25 cellular contexts compared by ENCODE assay signal in the genomic region with DNA sequence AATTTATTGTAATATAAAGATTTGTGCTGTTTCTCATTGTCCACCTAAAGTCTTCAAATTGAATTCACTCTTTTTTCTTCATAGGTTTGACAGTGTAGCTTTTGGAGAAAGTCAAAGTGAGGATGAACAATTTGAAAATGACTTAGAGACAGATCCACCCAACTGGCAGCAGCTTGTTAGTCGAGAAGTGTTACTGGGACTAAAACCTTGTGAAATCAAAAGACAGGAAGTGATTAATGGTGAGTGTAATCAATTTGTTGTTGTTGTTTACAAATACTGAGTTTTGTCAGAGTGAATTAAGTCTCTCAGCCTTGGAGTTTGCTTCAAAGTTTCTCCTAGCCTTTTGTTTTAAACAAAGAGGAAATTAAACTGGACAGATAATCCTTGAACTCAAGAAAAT. TPM values are rescaled to one million over a fixed set of nuclear protein-coding genes. Genes with fewer than 3 reads are reported as not detected.
DNase-seq lines count a peak whose midpoint lies in the region; ATAC-seq, FAIRE-seq and TF ChIP-seq lines count a peak whose summit lies in the region.
"Had no signal": no experiment of that assay in that cellular context is flagged by ENCODE, and none has a peak within 500 bp of the region (broad histone marks: within the 10 kb centered on the region; RNA-seq: fewer than 3 reads in every experiment).

No MANE protein-coding gene starts in this region.

- DNase-seq in GM12892 (ENCODE audit: insufficient read length) (no peak), bronchial epithelial cell (ENCODE audit: low read depth) (peak; percentile 57), fibroblast of villous mesenchyme (ENCODE audit: low read depth) (peak; percentile 17), anterior cingulate cortex (lab: John Stamatoyannopoulos, UW) (no peak)
- DNase-seq in activated T-cell treated with anti-CD3 and anti-CD28 coated beads, Interleukin-2, amount 50 U/mL, for 24 hours: no peak
- DNase-seq: Calu3, DMS79 treated with DMSO at 0.1 percent for 48 hours, IMR-90, KG1, NCI-H1048, NCI-H1436, NCI-H187, NCI-H2081 treated with DMSO at 0.1 percent for 48 hours, NCI-H2171, NCI-H226, NCI-H510A, NCI-H69, Peyer's patch, SIG-M5 had no signal

- ATAC-seq in HG03159 (IDR thresholded peaks at IDR 0.05; ENCODE audit: unreplicated experiment) (no peak), HG02763 (IDR thresholded peaks at IDR 0.05; ENCODE audit: unreplicated experiment) (no peak)

- TF ChIP-seq CTCF in bronchial epithelial cell (IDR thresholded peaks at IDR 0.05; ENCODE audit: insufficient read depth, low read length, severe bottlenecking) (no peak), fibroblast of villous mesenchyme (IDR thresholded peaks at IDR 0.05; ENCODE audit: insufficient read depth, low read depth, low read length) (no peak)

- no peak for TF ChIP-seq POLR2A in GM12892 (IDR thresholded peaks at IDR 0.05; ENCODE audit: low read depth, low read length)

- H3K36me3 Mint-ChIP-seq in activated T-cell treated with anti-CD3 and anti-CD28 coated beads, Interleukin-2, amount 50 U/mL, for 24 hours (ENCODE audit: low read depth): peaks cover 68% of the 10 kb centered on the region

- H3K36me3 ChIP-seq in HUES6 (ENCODE audit: control insufficient read depth, insufficient read depth, low read length) (peaks cover 88% of the 10 kb centered on the region), bronchial epithelial cell (ENCODE audit: control insufficient read depth, insufficient read depth, low read length) (peaks cover 13% of the 10 kb centered on the region)

- no peaks in the 10 kb centered on the region for H3K9me3 ChIP-seq in HUES6 (ENCODE audit: control insufficient read depth, insufficient read depth, low read depth, low read length)
- H3K9me3 ChIP-seq: Peyer's patch had no signal

- H3K27ac ChIP-seq in HUES6 (ENCODE audit: low read depth, low read length): peak overlapping the region; percentile 53; the same call in 1 of the 2 replicates
- H3K27ac ChIP-seq: Peyer's patch, SK-N-MC had no signal

- H3K27ac Mint-ChIP-seq in activated T-cell treated with anti-CD3 and anti-CD28 coated beads, Interleukin-2, amount 50 U/mL, for 24 hours: no peak overlapping the region

- no peaks in the 10 kb centered on the region for H3K9me3 Mint-ChIP-seq in activated T-cell treated with anti-CD3 and anti-CD28 coated beads, Interleukin-2, amount 50 U/mL, for 24 hours

- no peaks in the 10 kb centered on the region for H3K4me1 Mint-ChIP-seq in activated T-cell treated with anti-CD3 and anti-CD28 coated beads, Interleukin-2, amount 50 U/mL, for 24 hours (ENCODE audit: low read depth)

- FAIRE-seq in GM12892 (lab: Jason Lieb, UNC): peak; percentile 33
- FAIRE-seq in bronchial epithelial cell (lab: Jason Lieb, UNC): no peak

- no peak overlapping the region for H3K4me3 Mint-ChIP-seq in activated T-cell treated with anti-CD3 and anti-CD28 coated beads, Interleukin-2, amount 50 U/mL, for 24 hours

- H3K9ac ChIP-seq in HUES6 (ENCODE audit: low read length): no peak overlapping the region

- H3K27me3 ChIP-seq in HUES6 (ENCODE audit: control insufficient read depth, insufficient read depth, low read length): no peaks in the 10 kb centered on the region
- H3K27me3 ChIP-seq in bronchial epithelial cell (ENCODE audit: control insufficient read depth, insufficient read depth, low read length): no peaks in the 10 kb centered on the region
- H3K27me3 ChIP-seq: Peyer's patch had no signal

- no peaks in the 10 kb centered on the region for H3K27me3 Mint-ChIP-seq in activated T-cell treated with anti-CD3 and anti-CD28 coated beads, Interleukin-2, amount 50 U/mL, for 24 hours

- H3K4me3 ChIP-seq in HUES6 (ENCODE audit: low read depth, low read length) (no peak overlapping the region), bronchial epithelial cell (ENCODE audit: low read depth, low read length) (no peak overlapping the region), fibroblast of villous mesenchyme (ENCODE audit: low read depth, low read length) (no peak overlapping the region)
- H3K4me3 ChIP-seq: Peyer's patch, SK-N-MC had no signal

- no peaks in the 10 kb centered on the region for H3K4me1 ChIP-seq in HUES6 (ENCODE audit: control insufficient read depth, insufficient read depth, low read length)
- H3K4me1 ChIP-seq: Peyer's patch had no signal

RNA-seq across cellular contexts. Expression of a gene that starts 53.6 kb away (rescaled TPM):
- 0.45 TPM for polyA plus RNA-seq in GM12892 (2012; ENCODE audit: missing spikeins)
- not detected in 2 replicates for total RNA-seq in bronchial epithelial cell
- total RNA-seq in fibroblast of villous mesenchyme: under 0.01 TPM in 2 replicates
- total RNA-seq: A172, Calu3 had no signal
- polyA plus RNA-seq: BJ had no signal

Comparison
In these comparisons a context has a peak if more than half of its experiments do, and no peak if none do; other contexts are left out.
1. DNase-seq: peak in bronchial epithelial cell (single experiment) and fibroblast of villous mesenchyme (single experiment); none in GM12892 (single experiment), activated T-cell treated with anti-CD3 and anti-CD28 coated beads, Interleukin-2, amount 50 U/mL, for 24 hours (single experiment) and anterior cingulate cortex (0 of 58).